In genomic region chr4:48665555-48666186, GRCh38 we compare ENCODE assay signal across 13 cellular contexts.
A peak's percentile ranks its signal among the peaks of the same experiment; 100 is the strongest.
DNase-seq lines count a peak whose midpoint lies in the region; ATAC-seq, FAIRE-seq and TF ChIP-seq lines count a peak whose summit lies in the region.
"Had no signal": no experiment of that assay in that cellular context is flagged by ENCODE, and none has a peak within 500 bp of the region (broad histone marks: within the 10 kb centered on the region; RNA-seq: fewer than 3 reads in every experiment).

No MANE protein-coding gene starts in this region.

- H2AK5ac ChIP-seq in H1 (ENCODE audit: low read depth, low read length), result no peak overlapping the region

- H3K9me2 ChIP-seq in PC-3 (replicated peaks; ENCODE audit: low read length), result no peaks in the 10 kb centered on the region

- peaks cover 45% of the 10 kb centered on the region for H3K4me1 Mint-ChIP-seq in activated T-cell treated with anti-CD3 and anti-CD28 coated beads, Interleukin-2, amount 50 U/mL, for 24 hours (ENCODE audit: low read depth)
- peaks cover 19% of the 10 kb centered on the region for H3K4me1 Mint-ChIP-seq in stimulated activated effector memory CD8-positive, alpha-beta T cell treated with anti-CD3 and anti-CD28 coated beads, Interleukin-12 subunit alpha, Interleukin-12 subunit beta, amount 100 ng/mL, for 72 hours

- no peaks in the 10 kb centered on the region for H3K23me2 ChIP-seq in H1 (ENCODE audit: low read depth, low read length)

- no peak overlapping the region for H3K23ac ChIP-seq in H1 (ENCODE audit: insufficient read length)

- H2BK5ac ChIP-seq in H1 (ENCODE audit: low read depth, low read length), result no peak overlapping the region

- H3K79me2 ChIP-seq in PC-3 (ENCODE audit: low read length), result peaks cover 48% of the 10 kb centered on the region
- H3K79me2 ChIP-seq in H1 (ENCODE audit: control insufficient read depth in 1 of 2, insufficient read depth in 2 of 2, low read length in 2 of 2), result peaks cover 0 to 32% of the 10 kb centered on the region in 2 experiments; a peak in 2 of 4 replicates

- peaks cover 4% of the 10 kb centered on the region; the same call in 1 of the 2 replicates for H3K79me1 ChIP-seq in H1 (ENCODE audit: low read depth, low read length)

- no peak overlapping the region for H3K56ac ChIP-seq in H1 (replicated peaks; ENCODE audit: insufficient read length, low read depth, low read length)

- H3K9ac ChIP-seq in PC-3 (ENCODE audit: low read length) (no peak overlapping the region), H1 (replicated peaks in 1 of 4; ENCODE audit: extremely low read depth in 1 of 4, low read depth in 3 of 4, low read length in 3 of 4) (no peak overlapping the region)

- TF ChIP-seq EP300 in H1 (IDR thresholded peaks at IDR 0.05; ENCODE audit: borderline replicate concordance in 1 of 2, low read depth in 2 of 2, low read length in 2 of 2), result no peak

- TF ChIP-seq RAD21 in H1 (IDR thresholded peaks at IDR 0.05 in 1 of 2, conservative IDR thresholded peaks at IDR 0.05 in 1 of 2; ENCODE audit: low read depth in 2 of 2, low read length in 2 of 2), result no peak

- no peak overlapping the region for H3K18ac ChIP-seq in H1 (ENCODE audit: extremely low read depth, low read length)

- no peak overlapping the region for H2AFZ ChIP-seq in PC-3 (ENCODE audit: low read length)
- no peak overlapping the region for H2AFZ ChIP-seq in H1 (ENCODE audit: low read length)

- H3K36me3 ChIP-seq in PC-3 (ENCODE audit: low read depth, low read length), result no peaks in the 10 kb centered on the region
- no peaks in the 10 kb centered on the region for H3K36me3 ChIP-seq in H1 (ENCODE audit: control insufficient read depth in 2 of 4, insufficient read depth in 4 of 4, low read length in 3 of 4)

- POLR2A ChIA-PET in PC-3 (lab: Charles Lee; ENCODE audit: unreplicated experiment) (interaction anchor here (0.6 kb wide), 1 partner anchor 67 kb away, joined by 7 read pairs; no protein-coding TSS in a partner anchor), H1 (lab: Charles Lee; ENCODE audit: partially characterized antibody) (interaction anchor here (1.0 kb wide), 1 partner anchor 15 kb away, joined by 3 read pairs; no protein-coding TSS in a partner anchor)

- H3K27me3 Mint-ChIP-seq in activated T-cell treated with anti-CD3 and anti-CD28 coated beads, Interleukin-2, amount 50 U/mL, for 24 hours, result no peaks in the 10 kb centered on the region
- H3K27me3 Mint-ChIP-seq: memory B cell had no signal

- H3K27ac ChIP-seq in PC-3 (ENCODE audit: low read length) (peak overlapping the region; percentile 31; the same call in 1 of the 2 replicates), H1 (ENCODE audit: low read depth, low read length) (no peak overlapping the region)

- intact Hi-C loops in PC-3 (cut with micrococcal nuclease), result no loop called here

- no TSS peak for BruUV-seq in PC-3 (replicated peaks; lab: Mats Ljungman, UMichigan)

- H3K4me1 ChIP-seq in PC-3 (ENCODE audit: insufficient read depth, low read length), result peaks cover 20% of the 10 kb centered on the region
- no peaks in the 10 kb centered on the region for H3K4me1 ChIP-seq in H1 (replicated peaks in 1 of 4; ENCODE audit: control insufficient read depth in 3 of 4, insufficient read depth in 4 of 4, low read length in 3 of 4)

- H3K4me3 Mint-ChIP-seq in activated T-cell treated with anti-CD3 and anti-CD28 coated beads, Interleukin-2, amount 50 U/mL, for 24 hours, result no peak overlapping the region
- H3K4me3 Mint-ChIP-seq in stimulated activated effector memory CD8-positive, alpha-beta T cell treated with anti-CD3 and anti-CD28 coated beads, Interleukin-12 subunit alpha, Interleukin-12 subunit beta, amount 100 ng/mL, for 72 hours, result no peak overlapping the region
- H3K4me3 Mint-ChIP-seq: memory B cell had no signal

- no peak overlapping the region for H2BK15ac ChIP-seq in H1 (ENCODE audit: low read length)

- no peaks in the 10 kb centered on the region for H3F3A ChIP-seq in PC-3 (ENCODE audit: low read length, unreplicated experiment)

- H4K5ac ChIP-seq in H1 (ENCODE audit: insufficient read length, low read depth, low read length), result no peak overlapping the region

- no peak overlapping the region for H3K14ac ChIP-seq in H1 (ENCODE audit: insufficient read length)

- peak; percentile 36 for FAIRE-seq in H1 (lab: Jason Lieb, UNC)

- H3K9me3 ChIP-seq in PC-3 (ENCODE audit: low read length) (no peaks in the 10 kb centered on the region), H1 (ENCODE audit: insufficient read depth in 2 of 2, low read depth in 1 of 2, low read length in 1 of 2) (no peaks in the 10 kb centered on the region)

- H3K27me3 ChIP-seq in PC-3 (ENCODE audit: low read length), result no peaks in the 10 kb centered on the region
- no peaks in the 10 kb centered on the region for H3K27me3 ChIP-seq in H1 (replicated peaks in 1 of 4; ENCODE audit: control insufficient read depth in 3 of 4, extremely low read depth in 1 of 4, insufficient read depth in 3 of 4, low read length in 3 of 4)

- no peak overlapping the region for H3K4me3 ChIP-seq in PC-3 (ENCODE audit: low read length)
- no peak overlapping the region for H3K4me3 ChIP-seq in H1 (ENCODE audit: extremely low read depth in 1 of 4, insufficient read depth in 2 of 4, low read depth in 3 of 4, low read length in 4 of 4)
- H3K4me3 ChIP-seq: coronary artery had no signal

- H3K4me2 ChIP-seq in PC-3 (ENCODE audit: low read length), result peak overlapping the region; percentile 50
- H3K4me2 ChIP-seq in H1 (ENCODE audit: insufficient read depth in 1 of 2, low read depth in 2 of 2, low read length in 2 of 2), result no peak overlapping the region

- H4K91ac ChIP-seq in H1 (replicated peaks; ENCODE audit: insufficient read length, low read length), result no peak overlapping the region

- CTCF ChIA-PET in PC-3 (lab: Charles Lee) (no interaction called here), H1 (lab: Charles Lee; ENCODE audit: partially characterized antibody) (no interaction called here)

- H4K20me1 ChIP-seq in PC-3 (ENCODE audit: low read length), result peaks cover 10% of the 10 kb centered on the region; the same call in 1 of the 2 replicates
- peaks cover 0 to 3% of the 10 kb centered on the region in 2 experiments for H4K20me1 ChIP-seq in H1 (replicated peaks in 1 of 2; ENCODE audit: control insufficient read depth in 1 of 2, insufficient read depth in 2 of 2, low read length in 2 of 2)

- no peak overlapping the region for H3K4ac ChIP-seq in H1 (replicated peaks; ENCODE audit: insufficient read length, low read depth, low read length)

- H3K9me3 Mint-ChIP-seq in activated T-cell treated with anti-CD3 and anti-CD28 coated beads, Interleukin-2, amount 50 U/mL, for 24 hours, result peaks cover 2% of the 10 kb centered on the region
- H3K9me3 Mint-ChIP-seq in stimulated activated effector memory CD8-positive, alpha-beta T cell treated with anti-CD3 and anti-CD28 coated beads, Interleukin-12 subunit alpha, Interleukin-12 subunit beta, amount 100 ng/mL, for 72 hours, result peaks cover 2% of the 10 kb centered on the region

- WGBS in H1 (ENCODE audit: extremely low coverage in 1 of 2, insufficient coverage in 1 of 2, insufficient read length in 1 of 2, insufficient replicate concordance in 2 of 2, low coverage in 1 of 2, low lambda C conversion rate in 2 of 2, missing lambda C conversion rate in 1 of 2), 2 experiments, result 90% methylated on average over 4 of the region's 4 CpGs; no CpG with 5 or more reads in 1 of the 2 experiments

- TF ChIP-seq POLR2A in H1 (IDR thresholded peaks at IDR 0.05; ENCODE audit: control extremely low read depth in 1 of 2, low read depth in 2 of 2, low read length in 2 of 2), result no peak

- no peak overlapping the region for H4K8ac ChIP-seq in H1 (ENCODE audit: extremely low read depth, insufficient read depth, low read length)

- ATAC-seq in PC-3, result peak; percentile 92
- ATAC-seq in stimulated activated effector memory CD8-positive, alpha-beta T cell treated with anti-CD3 and anti-CD28 coated beads, Interleukin-12 subunit alpha, Interleukin-12 subunit beta, amount 100 ng/mL, for 72 hours, result peak; percentile 88

- H2BK20ac ChIP-seq in H1 (ENCODE audit: low read length), result no peak overlapping the region

- no peak overlapping the region for H2BK12ac ChIP-seq in H1 (ENCODE audit: low read depth, low read length)

- no peak for DNase-seq in activated T-cell treated with anti-CD3 and anti-CD28 coated beads, Interleukin-2, amount 50 U/mL, for 24 hours
- no peak for DNase-seq in activated T-cell treated with anti-CD3 and anti-CD28 coated beads, Interleukin-2, amount 50 U/mL, for 48 hours
- DNase-seq in PC-3 (peak; percentile 73), H1 (ENCODE audit: low read depth in 1 of 2, low spot score in 2 of 2) (no peak), germinal center (ENCODE audit: low spot score) (no peak), NCI-H69 (lab: John Stamatoyannopoulos, UW) (no peak), UCSD-AML1 (lab: John Stamatoyannopoulos, UW; ENCODE audit: unreplicated experiment) (no peak)
- DNase-seq in stimulated activated effector memory CD8-positive, alpha-beta T cell treated with anti-CD3 and anti-CD28 coated beads, Interleukin-12 subunit alpha, Interleukin-12 subunit beta, amount 100 ng/mL, for 72 hours (ENCODE audit: low spot score in 2 of 2), result no peak
- DNase-seq: Calu3, NCI-H2029 treated with DMSO at 0.1 percent for 48 hours, SIG-M5 had no signal

- no peak overlapping the region for H2BK120ac ChIP-seq in H1 (replicated peaks; ENCODE audit: low read depth, low read length)

- H3K27ac Mint-ChIP-seq in activated T-cell treated with anti-CD3 and anti-CD28 coated beads, Interleukin-2, amount 50 U/mL, for 24 hours, result peak overlapping the region; percentile 58
- H3K27ac Mint-ChIP-seq in stimulated activated effector memory CD8-positive, alpha-beta T cell treated with anti-CD3 and anti-CD28 coated beads, Interleukin-12 subunit alpha, Interleukin-12 subunit beta, amount 100 ng/mL, for 72 hours, result peak overlapping the region; percentile 32
- H3K27ac Mint-ChIP-seq: memory B cell had no signal

- TF ChIP-seq CTCF in PC-3 (conservative IDR thresholded peaks at IDR 0.05; ENCODE audit: low read depth, low read length), result no peak
- TF ChIP-seq CTCF in H1 (IDR thresholded peaks at IDR 0.05; ENCODE audit: control extremely low read depth in 1 of 3, insufficient read depth in 1 of 3, low read depth in 1 of 3, low read length in 3 of 3), result no peak

- peaks cover 25% of the 10 kb centered on the region for H3K36me3 Mint-ChIP-seq in activated T-cell treated with anti-CD3 and anti-CD28 coated beads, Interleukin-2, amount 50 U/mL, for 24 hours (ENCODE audit: low read depth)
- peaks cover 4% of the 10 kb centered on the region for H3K36me3 Mint-ChIP-seq in stimulated activated effector memory CD8-positive, alpha-beta T cell treated with anti-CD3 and anti-CD28 coated beads, Interleukin-12 subunit alpha, Interleukin-12 subunit beta, amount 100 ng/mL, for 72 hours

TF ChIP-seq in H1, 55 proteins besides CTCF, POLR2A, EP300 and RAD21 (continues in another document):
- TF ChIP-seq RNF2 (IDR thresholded peaks at IDR 0.05; ENCODE audit: borderline replicate concordance, low read depth, low read length, missing control alignments, poor library complexity, severe bottlenecking), result no peak
- TF ChIP-seq POLR2AphosphoS5 (IDR thresholded peaks at IDR 0.05; ENCODE audit: low read depth, low read length), result no peak
- no peak for TF ChIP-seq BACH1 (IDR thresholded peaks at IDR 0.05; ENCODE audit: low read length)
- TF ChIP-seq SP4 (IDR thresholded peaks at IDR 0.05; ENCODE audit: low read length), result no peak
- no peak for TF ChIP-seq POU5F1 (IDR thresholded peaks at IDR 0.05; ENCODE audit: low read depth, low read length)
